In the genomic region with DNA sequence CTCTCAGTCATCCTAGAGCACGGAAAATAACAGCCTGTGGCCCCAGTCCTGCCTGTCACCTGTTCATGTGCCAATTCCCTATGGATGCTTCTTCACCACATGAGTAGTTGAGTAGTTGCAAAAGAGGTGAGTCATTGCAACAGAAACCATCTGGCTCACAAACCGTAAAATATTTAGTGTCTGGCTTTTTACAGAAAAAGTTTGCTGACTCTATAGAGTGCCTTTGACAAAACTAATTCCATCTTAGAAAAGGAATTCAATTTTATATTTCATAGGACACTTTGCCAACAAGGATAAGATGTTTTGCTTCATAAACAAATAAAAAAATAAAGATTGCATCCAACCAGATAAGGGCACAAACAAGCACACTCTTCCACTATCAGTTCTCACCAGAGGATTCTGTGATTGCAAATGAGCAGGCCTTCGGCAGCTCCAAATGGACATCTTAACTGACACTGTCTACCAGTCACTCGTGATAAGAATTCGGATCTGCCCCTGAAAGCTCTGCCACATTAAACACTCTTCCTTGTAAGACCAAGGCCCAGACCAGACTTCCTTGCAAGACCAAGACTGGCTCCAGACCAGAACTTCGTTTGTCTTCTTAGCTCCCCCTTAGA, we compare ENCODE assay signal across 9 cellular contexts.
DNase-seq lines count a peak whose midpoint lies in the region; ATAC-seq, FAIRE-seq and TF ChIP-seq lines count a peak whose summit lies in the region.
"Had no signal": no experiment of that assay in that cellular context is flagged by ENCODE, and none has a peak within 500 bp of the region (broad histone marks: within the 10 kb centered on the region; RNA-seq: fewer than 3 reads in every experiment).

No MANE protein-coding gene starts in this region.

- no peak overlapping the region for H3K4me3 ChIP-seq in astrocyte (ENCODE audit: insufficient read depth, low read depth, low read length)

- H3K9me3 Mint-ChIP-seq in astrocyte (ENCODE audit: unreplicated experiment) (no peaks in the 10 kb centered on the region), mesothelial cell of epicardium (no peaks in the 10 kb centered on the region)

- TF ChIP-seq CTCF in astrocyte (IDR thresholded peaks at IDR 0.05; ENCODE audit: insufficient read depth, low read depth, low read length) = no peak
- no peak for TF ChIP-seq CTCF in mesothelial cell of epicardium (IDR thresholded peaks at IDR 0.05; ENCODE audit: unreplicated experiment)

- H3K9ac ChIP-seq in astrocyte (ENCODE audit: low read length) = no peak overlapping the region

- H3K4me3 Mint-ChIP-seq in astrocyte (ENCODE audit: unreplicated experiment) (no peak overlapping the region), mesothelial cell of epicardium (no peak overlapping the region)

- H4K20me1 ChIP-seq in astrocyte (ENCODE audit: insufficient read depth, low read length) = no peaks in the 10 kb centered on the region

- no peaks in the 10 kb centered on the region for H3K79me2 ChIP-seq in astrocyte (ENCODE audit: insufficient read depth, low read length)

- no peaks in the 10 kb centered on the region for H3K27me3 ChIP-seq in astrocyte (ENCODE audit: insufficient read depth, low read length)

- no peak overlapping the region for H3K27ac ChIP-seq in astrocyte (ENCODE audit: low read depth, low read length)

- no peaks in the 10 kb centered on the region for H3K36me3 ChIP-seq in astrocyte (ENCODE audit: insufficient read depth, low read length)

- no peak overlapping the region for H3K4me2 ChIP-seq in astrocyte (ENCODE audit: low read length)

- peak; percentile 96 for DNase-seq in DMS 273 treated with DMSO at 0.1 percent for 48 hours (lab: John Stamatoyannopoulos, UW)
- peak; percentile 60 for DNase-seq in NCI-H1436 (lab: John Stamatoyannopoulos, UW)
- DNase-seq in astrocyte (ENCODE audit: low read depth) = peak; percentile 99
- no peak for DNase-seq in mesothelial cell of epicardium (ENCODE audit: low spot score in 2 of 2, unreplicated experiment in 2 of 2)
- DNase-seq in effector CD8-positive, alpha-beta T cell (lab: John Stamatoyannopoulos, UW) = no peak
- DNase-seq in AML-193 (lab: John Stamatoyannopoulos, UW) = no peak
- DNase-seq: NCI-H1105 treated with DMSO at 0.1 percent for 48 hours had no signal

- peak; percentile 95 for FAIRE-seq in astrocyte (lab: Jason Lieb, UNC)

- H3K27ac Mint-ChIP-seq in astrocyte (ENCODE audit: unreplicated experiment) (peak overlapping the region; percentile 80), mesothelial cell of epicardium (peak overlapping the region; percentile 60)

- no peaks in the 10 kb centered on the region for H3K27me3 Mint-ChIP-seq in astrocyte (ENCODE audit: low read depth, unreplicated experiment)
- no peaks in the 10 kb centered on the region for H3K27me3 Mint-ChIP-seq in mesothelial cell of epicardium (ENCODE audit: low read depth)

- H2AFZ ChIP-seq in astrocyte (ENCODE audit: low read depth, low read length) = no peak overlapping the region

- H3K9me3 ChIP-seq in astrocyte (ENCODE audit: insufficient read depth, low read depth, low read length) = no peaks in the 10 kb centered on the region

- peaks cover 43% of the 10 kb centered on the region for H3K4me1 Mint-ChIP-seq in astrocyte (ENCODE audit: low read depth, unreplicated experiment)
- H3K4me1 Mint-ChIP-seq in mesothelial cell of epicardium = peaks cover 40% of the 10 kb centered on the region

- no peaks in the 10 kb centered on the region for H3K4me1 ChIP-seq in astrocyte (ENCODE audit: insufficient read depth, low read length)

- ATAC-seq in GM21423 (IDR thresholded peaks at IDR 0.05; ENCODE audit: unreplicated experiment) (no peak), HG03571 (IDR thresholded peaks at IDR 0.05; ENCODE audit: unreplicated experiment) (no peak)

- H3K36me3 Mint-ChIP-seq in astrocyte (ENCODE audit: low read depth, unreplicated experiment) = no peaks in the 10 kb centered on the region
- H3K36me3 Mint-ChIP-seq in mesothelial cell of epicardium = peaks cover 2% of the 10 kb centered on the region

Comparison
In these comparisons a context has a peak if more than half of its experiments do, and no peak if none do; other contexts are left out.
1. DNase-seq: peak in DMS 273 treated with DMSO at 0.1 percent for 48 hours (single experiment), NCI-H1436 (single experiment) and astrocyte (single experiment); none in mesothelial cell of epicardium (0 of 2), effector CD8-positive, alpha-beta T cell (single experiment) and AML-193 (0 of 2).